8 cellular contexts compared by ENCODE assay signal in the genomic region with DNA sequence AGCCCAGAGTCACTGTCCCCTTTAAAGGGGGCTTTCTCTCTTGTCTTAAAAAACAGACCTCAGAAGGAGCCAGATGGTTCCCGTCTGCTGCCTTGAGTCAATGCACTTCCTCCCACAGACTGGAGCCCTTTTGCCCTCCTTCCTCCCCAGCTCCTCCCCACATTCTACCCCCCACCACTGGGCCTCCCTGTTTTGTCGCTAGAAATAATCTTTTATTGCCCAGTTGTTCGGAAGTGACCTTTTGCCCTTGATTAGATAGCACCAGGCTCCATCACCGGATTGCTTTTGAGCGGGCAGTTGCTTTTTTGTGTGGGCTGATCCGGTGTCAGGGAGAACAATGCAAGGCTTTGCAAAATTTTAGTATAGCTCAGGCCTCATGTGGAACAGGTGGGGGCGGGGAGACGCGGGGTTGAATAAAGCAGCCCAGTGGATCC. TPM values are rescaled to one million over a fixed set of nuclear protein-coding genes. Genes with fewer than 3 reads are reported as not detected.
DNase-seq lines count a peak whose midpoint lies in the region; ATAC-seq and TF ChIP-seq lines count a peak whose summit lies in the region.

No MANE protein-coding gene starts in this region.

- peak overlapping the region in 1 of 2 experiments; percentile 8 for H3K18ac ChIP-seq in mesenchymal stem cell (ENCODE audit: low read depth in 1 of 2, low read length in 2 of 2)

- no peak overlapping the region for H3K14ac ChIP-seq in mesenchymal stem cell (ENCODE audit: low read length in 2 of 2)

- peak overlapping the region in 1 of 2 experiments; percentile 31 for H2BK12ac ChIP-seq in mesenchymal stem cell (ENCODE audit: low read length in 2 of 2)

- H4K8ac ChIP-seq in mesenchymal stem cell (ENCODE audit: low read length): no peak overlapping the region

- 5% methylated on average over 9 of the region's 9 CpGs for WGBS in mesenchymal stem cell
- 49 to 52% methylated on average over 9 of the region's 9 CpGs for WGBS in aorta, 2 donors

- no peak overlapping the region for H4K91ac ChIP-seq in mesenchymal stem cell (ENCODE audit: low read length)

- H2BK15ac ChIP-seq in mesenchymal stem cell (ENCODE audit: low read depth, poor library complexity, severe bottlenecking): no peak overlapping the region

- H3K4me1 ChIP-seq in mesenchymal stem cell (ENCODE audit: control insufficient read depth, insufficient read depth, low read depth, low read length) (peaks cover 4% of the 10 kb centered on the region), aorta (ENCODE audit: control insufficient read depth in 1 of 2, insufficient read depth in 2 of 2, low read length in 2 of 2) (no peaks in the 10 kb centered on the region)

- H3K4ac ChIP-seq in mesenchymal stem cell (ENCODE audit: low read depth in 1 of 2, low read length in 2 of 2): peak overlapping the region in 1 of 2 experiments; percentile 61

- ATAC-seq in GM18873 (IDR thresholded peaks at IDR 0.05; ENCODE audit: low FRiP score, unreplicated experiment) (peak; percentile 71), HG03066 (IDR thresholded peaks at IDR 0.05; ENCODE audit: low read depth, unreplicated experiment) (peak; percentile 77), aorta (ENCODE audit: low FRiP score) (peak; percentile 69)

- H3K4me3 ChIP-seq in choroid plexus epithelial cell (ENCODE audit: low read depth, low read length): no peak overlapping the region
- H3K4me3 ChIP-seq in mesenchymal stem cell (ENCODE audit: insufficient read depth in 1 of 2, low read depth in 1 of 2, low read length in 2 of 2): peak overlapping the region in 1 of 2 experiments; percentile 42
- no peak overlapping the region for H3K4me3 ChIP-seq in aorta (ENCODE audit: low read length in 2 of 2)

- H2BK120ac ChIP-seq in mesenchymal stem cell (ENCODE audit: low read depth, low read length): no peak overlapping the region

- intact Hi-C loops in aorta (cut with DNase I): no loop called here
- intact Hi-C loops in posterior vena cava (cut with DNase I): no loop called here

- H2AFZ ChIP-seq in mesenchymal stem cell (ENCODE audit: low read depth, low read length): no peak overlapping the region

- no peak overlapping the region for H2AK5ac ChIP-seq in mesenchymal stem cell (ENCODE audit: low read length, severe bottlenecking)

- H3K23ac ChIP-seq in mesenchymal stem cell (ENCODE audit: low read length in 2 of 2): no peak overlapping the region

- H2BK5ac ChIP-seq in mesenchymal stem cell (ENCODE audit: low read depth, low read length, poor library complexity, severe bottlenecking): no peak overlapping the region

- no peaks in the 10 kb centered on the region for H3K79me1 ChIP-seq in mesenchymal stem cell (replicated peaks; ENCODE audit: low read length, poor library complexity, severe bottlenecking)

- H3K4me2 ChIP-seq in mesenchymal stem cell (ENCODE audit: low read length, poor library complexity, severe bottlenecking): peak overlapping the region; percentile 68

- H3K9me3 ChIP-seq in mesenchymal stem cell (ENCODE audit: control insufficient read depth, low read length) (no peaks in the 10 kb centered on the region), aorta (ENCODE audit: control insufficient read depth, low read length) (no peaks in the 10 kb centered on the region)

- H3K27me3 ChIP-seq in mesenchymal stem cell (ENCODE audit: control insufficient read depth in 1 of 2, insufficient read depth in 1 of 2, low read length in 2 of 2): no peaks in the 10 kb centered on the region
- no peaks in the 10 kb centered on the region for H3K27me3 ChIP-seq in aorta (ENCODE audit: control insufficient read depth in 1 of 2, insufficient read depth in 2 of 2, low read length in 1 of 2)

- H3K9ac ChIP-seq in mesenchymal stem cell (ENCODE audit: low read length): peak overlapping the region; percentile 75

- TF ChIP-seq CTCF in choroid plexus epithelial cell (conservative IDR thresholded peaks at IDR 0.05; ENCODE audit: low read depth, low read length): no peak

- H3K27ac ChIP-seq in mesenchymal stem cell (ENCODE audit: low read length, poor library complexity, severe bottlenecking) (peak overlapping the region; percentile 85), aorta (ENCODE audit: low read depth in 1 of 2, low read length in 2 of 2) (no peak overlapping the region)

- DNase-seq in AG20443 (ENCODE audit: low spot score): peak; percentile 18
- peak; percentile 52 for DNase-seq in OCI-M2 (lab: John Stamatoyannopoulos, UW; ENCODE audit: unreplicated experiment)
- peak; percentile 63 for DNase-seq in choroid plexus epithelial cell (ENCODE audit: low read depth)
- peak; percentile 78 for DNase-seq in mesenchymal stem cell
- DNase-seq in aorta: peak in 1 of 2 donors; percentile 63
- DNase-seq in posterior vena cava (ENCODE audit: low spot score): no peak

- H3K36me3 ChIP-seq in mesenchymal stem cell (ENCODE audit: control insufficient read depth in 1 of 2, insufficient read depth in 2 of 2, low read depth in 1 of 2, low read length in 2 of 2) (no peaks in the 10 kb centered on the region), aorta (ENCODE audit: control insufficient read depth in 1 of 2, insufficient read depth in 2 of 2, low read length in 1 of 2) (no peaks in the 10 kb centered on the region)

RNA-seq across cellular contexts. Expression of gene SPRY1, which starts 47.7 kb away (rescaled TPM):
- 106 TPM for polyA plus RNA-seq in mesenchymal stem cell (2013, experiment 1 of 2)
- polyA plus RNA-seq in mesenchymal stem cell (2013, experiment 2 of 2): 105 TPM
- total RNA-seq in aorta (100 to 1,000 TPM; 209 to 210 TPM), posterior vena cava (100 to 1,000 TPM; 109 to 111 TPM)
- 10 to 100 TPM; 21.0 to 92.6 TPM for polyA plus RNA-seq in aorta
